ENCODE assay signal across 8 cellular contexts in genomic region chr12:102769323-102769916, GRCh38.
DNase-seq lines count a peak whose midpoint lies in the region; ATAC-seq, FAIRE-seq and TF ChIP-seq lines count a peak whose summit lies in the region.

No MANE protein-coding gene starts in this region.

- no peak overlapping the region for H3K4me3 ChIP-seq in bronchial epithelial cell (ENCODE audit: low read depth, low read length)
- no peak overlapping the region for H3K4me3 ChIP-seq in kidney epithelial cell (ENCODE audit: low read depth, low read length)

- ATAC-seq in GM19043 (IDR thresholded peaks at IDR 0.05; ENCODE audit: low read depth, unreplicated experiment) = peak; percentile 70

- H3K27me3 ChIP-seq in bronchial epithelial cell (ENCODE audit: control insufficient read depth, insufficient read depth, low read length) (no peaks in the 10 kb centered on the region), kidney epithelial cell (ENCODE audit: control insufficient read depth, insufficient read depth, low read length) (no peaks in the 10 kb centered on the region)

- DNase-seq in COR-L47 (lab: John Stamatoyannopoulos, UW) (peak; percentile 13), LHCN-M2 (ENCODE audit: low read depth) (peak; percentile 70), RPMI8226 (peak; percentile 56), bronchial epithelial cell (ENCODE audit: low read depth) (peak; percentile 43), kidney epithelial cell (ENCODE audit: low read depth) (no peak)
- DNase-seq in stimulated activated CD8-positive, alpha-beta memory T cell treated with anti-CD3 and anti-CD28 coated beads, Interleukin-4, amount 100 ng/mL, for 48 hours = peak; percentile 48
- no peak for DNase-seq in central memory CD4-positive, alpha-beta T cell

- H3K36me3 ChIP-seq in bronchial epithelial cell (ENCODE audit: control insufficient read depth, insufficient read depth, low read length) (no peaks in the 10 kb centered on the region), kidney epithelial cell (ENCODE audit: control insufficient read depth, insufficient read depth, low read length) (no peaks in the 10 kb centered on the region)

- no peak for FAIRE-seq in bronchial epithelial cell (lab: Jason Lieb, UNC)

- TF ChIP-seq CTCF in bronchial epithelial cell (IDR thresholded peaks at IDR 0.05; ENCODE audit: insufficient read depth, low read length, severe bottlenecking) = peak; percentile 71
- TF ChIP-seq CTCF in kidney epithelial cell (IDR thresholded peaks at IDR 0.05; ENCODE audit: insufficient read depth, low read length, poor library complexity, severe bottlenecking) = peak; percentile 77

Comparison
In these comparisons a context has a peak if more than half of its experiments do, and no peak if none do; other contexts are left out.
1. DNase-seq: peak in COR-L47 (single experiment), LHCN-M2 (single experiment), RPMI8226 (single experiment), bronchial epithelial cell (single experiment) and stimulated activated CD8-positive, alpha-beta memory T cell treated with anti-CD3 and anti-CD28 coated beads, Interleukin-4, amount 100 ng/mL, for 48 hours (single experiment); none in kidney epithelial cell (single experiment) and central memory CD4-positive, alpha-beta T cell (single experiment).